Comparison of ENCODE assay signal across 9 cellular contexts in the genomic region with DNA sequence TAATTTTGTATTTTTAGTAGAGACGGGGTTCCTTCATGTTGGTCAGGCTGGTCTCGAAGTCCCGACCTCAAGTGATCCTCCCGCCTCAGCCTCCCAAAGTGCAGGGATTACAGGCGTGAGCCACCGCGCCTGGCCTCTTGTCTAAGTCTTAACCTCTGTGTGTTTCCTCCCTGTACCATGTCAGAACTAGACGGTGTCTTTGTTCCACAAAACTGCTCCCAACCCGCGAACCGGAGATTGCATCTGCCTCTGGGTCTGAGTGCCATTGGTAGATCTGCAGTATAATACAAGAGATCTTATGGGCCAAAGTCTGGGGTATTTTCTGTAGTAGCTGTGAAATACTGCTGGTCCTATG. TPM values are rescaled to one million over a fixed set of nuclear protein-coding genes. Genes with fewer than 3 reads are reported as not detected.
DNase-seq lines count a peak whose midpoint lies in the region; ATAC-seq and TF ChIP-seq lines count a peak whose summit lies in the region.
"Had no signal": no experiment of that assay in that cellular context is flagged by ENCODE, and none has a peak within 500 bp of the region (broad histone marks: within the 10 kb centered on the region; RNA-seq: fewer than 3 reads in every experiment).

No MANE protein-coding gene starts in this region.

- no peak for ATAC-seq in stimulated activated effector memory CD8-positive, alpha-beta T cell treated with anti-CD3 and anti-CD28 coated beads, Interleukin-12 subunit alpha, Interleukin-12 subunit beta, amount 100 ng/mL, for 72 hours

- H3K79me2 ChIP-seq in OCI-LY7 (ENCODE audit: insufficient read depth, low read depth, low read length), result peaks cover 26% of the 10 kb centered on the region

- TF ChIP-seq POLR2A in sigmoid colon (IDR thresholded peaks at IDR 0.05), result no peak

- no peak for TF ChIP-seq EP300 in sigmoid colon (IDR thresholded peaks at IDR 0.05)

- no peak overlapping the region for H3K27ac ChIP-seq in OCI-LY7 (ENCODE audit: low read depth, low read length, poor library complexity, severe bottlenecking)
- H3K27ac ChIP-seq in sigmoid colon, result no peak overlapping the region

- no TSS peak for BruUV-seq in OCI-LY7 (replicated peaks; lab: Mats Ljungman, UMichigan)

- peaks cover 15% of the 10 kb centered on the region for H3K36me3 Mint-ChIP-seq in activated CD4-positive, alpha-beta T cell treated with anti-CD3 and anti-CD28 coated beads, Interleukin-2, amount 10 ng/mL, durations not matched to agents 7 days and 5 days (ENCODE audit: low read depth)
- peaks cover 19% of the 10 kb centered on the region for H3K36me3 Mint-ChIP-seq in dendritic cell treated with granulocyte-macrophage colony-stimulating factor and Interleukin-4, amounts not matched to agents 40 ng/mL and 50 ng/mL, for 4 days (ENCODE audit: low read depth)
- peaks cover 20% of the 10 kb centered on the region for H3K36me3 Mint-ChIP-seq in stimulated activated effector memory CD8-positive, alpha-beta T cell treated with anti-CD3 and anti-CD28 coated beads, Interleukin-12 subunit alpha, Interleukin-12 subunit beta, amount 100 ng/mL, for 72 hours

- POLR2A ChIA-PET in activated CD4-positive, alpha-beta T cell treated with anti-CD3 and anti-CD28 coated beads, Interleukin-2, amount 10 ng/mL, durations not matched to agents 7 days and 5 days (lab: Charles Lee), result no interaction called here
- POLR2A ChIA-PET in OCI-LY7 (lab: Charles Lee), result no interaction called here

- H3K27ac Mint-ChIP-seq in activated CD4-positive, alpha-beta T cell treated with anti-CD3 and anti-CD28 coated beads, Interleukin-2, amount 10 ng/mL, durations not matched to agents 7 days and 5 days, result peak overlapping the region; percentile 93
- peak overlapping the region; percentile 98 for H3K27ac Mint-ChIP-seq in dendritic cell treated with granulocyte-macrophage colony-stimulating factor and Interleukin-4, amounts not matched to agents 40 ng/mL and 50 ng/mL, for 4 days
- H3K27ac Mint-ChIP-seq in stimulated activated effector memory CD8-positive, alpha-beta T cell treated with anti-CD3 and anti-CD28 coated beads, Interleukin-12 subunit alpha, Interleukin-12 subunit beta, amount 100 ng/mL, for 72 hours, result peak overlapping the region; percentile 99

- H3K27me3 Mint-ChIP-seq in activated CD4-positive, alpha-beta T cell treated with anti-CD3 and anti-CD28 coated beads, Interleukin-2, amount 10 ng/mL, durations not matched to agents 7 days and 5 days, result peaks cover 11% of the 10 kb centered on the region
- peaks cover 3% of the 10 kb centered on the region for H3K27me3 Mint-ChIP-seq in dendritic cell treated with granulocyte-macrophage colony-stimulating factor and Interleukin-4, amounts not matched to agents 40 ng/mL and 50 ng/mL, for 4 days

- peak overlapping the region; percentile 92 for H3K4me3 Mint-ChIP-seq in activated CD4-positive, alpha-beta T cell treated with anti-CD3 and anti-CD28 coated beads, Interleukin-2, amount 10 ng/mL, durations not matched to agents 7 days and 5 days
- peak overlapping the region; percentile 92 for H3K4me3 Mint-ChIP-seq in dendritic cell treated with granulocyte-macrophage colony-stimulating factor and Interleukin-4, amounts not matched to agents 40 ng/mL and 50 ng/mL, for 4 days
- peak overlapping the region; percentile 92 for H3K4me3 Mint-ChIP-seq in stimulated activated effector memory CD8-positive, alpha-beta T cell treated with anti-CD3 and anti-CD28 coated beads, Interleukin-12 subunit alpha, Interleukin-12 subunit beta, amount 100 ng/mL, for 72 hours

- no peak for DNase-seq in activated CD4-positive, alpha-beta T cell treated with anti-CD3 and anti-CD28 coated beads, Interleukin-2, amount 10 ng/mL, durations not matched to agents 7 days and 5 days
- no peak for DNase-seq in activated CD4-positive, alpha-beta T cell treated with anti-CD3 and anti-CD28 coated beads for 1 hour
- DNase-seq in OCI-LY7 (ENCODE audit: low spot score) (no peak), glomerular visceral epithelial cell (ENCODE audit: extremely low spot score) (no peak), sigmoid colon (no peak), NCI-H1930 (lab: John Stamatoyannopoulos, UW) (no peak)
- DNase-seq in stimulated activated effector memory CD8-positive, alpha-beta T cell treated with anti-CD3 and anti-CD28 coated beads, Interleukin-12 subunit alpha, Interleukin-12 subunit beta, amount 100 ng/mL, for 72 hours (ENCODE audit: low spot score in 2 of 2), result no peak

- H3K9me2 ChIP-seq in OCI-LY7 (ENCODE audit: insufficient read depth, low read length), result no peaks in the 10 kb centered on the region

- 93 to 97% methylated on average over 11 of the region's 11 CpGs for WGBS in sigmoid colon, 2 donors

- H3K4me2 ChIP-seq in OCI-LY7 (ENCODE audit: low read length), result peak overlapping the region; percentile 86

- intact Hi-C loops in OCI-LY7 (cut with micrococcal nuclease; ENCODE audit: unreplicated experiment) (loop anchor here (1.0 to 5.0 kb wide), 2 partner anchors 8 to 261 kb away; a partner anchor contains a TSS), sigmoid colon (cut with DNase I) (loop anchor here (5.0 kb wide), 1 partner anchor 51 kb away; a partner anchor contains a TSS)
- intact Hi-C loops in dendritic cell treated with granulocyte-macrophage colony-stimulating factor and Interleukin-4, amounts not matched to agents 40 ng/mL and 50 ng/mL, for 4 days (cut with micrococcal nuclease), result loop anchor here (5.0 kb wide), 1 partner anchor 124 kb away; no protein-coding TSS in a partner anchor

- H3K4me1 Mint-ChIP-seq in activated CD4-positive, alpha-beta T cell treated with anti-CD3 and anti-CD28 coated beads, Interleukin-2, amount 10 ng/mL, durations not matched to agents 7 days and 5 days, result peaks cover 17% of the 10 kb centered on the region
- peaks cover 17% of the 10 kb centered on the region for H3K4me1 Mint-ChIP-seq in dendritic cell treated with granulocyte-macrophage colony-stimulating factor and Interleukin-4, amounts not matched to agents 40 ng/mL and 50 ng/mL, for 4 days (ENCODE audit: low read depth)
- peaks cover 25% of the 10 kb centered on the region for H3K4me1 Mint-ChIP-seq in stimulated activated effector memory CD8-positive, alpha-beta T cell treated with anti-CD3 and anti-CD28 coated beads, Interleukin-12 subunit alpha, Interleukin-12 subunit beta, amount 100 ng/mL, for 72 hours

- no peak for TF ChIP-seq CTCF in OCI-LY7 (conservative IDR thresholded peaks at IDR 0.05; ENCODE audit: low read length)
- no peak for TF ChIP-seq CTCF in sigmoid colon (IDR thresholded peaks at IDR 0.05)

- no peaks in the 10 kb centered on the region for H3K27me3 ChIP-seq in sigmoid colon
- H3K27me3 ChIP-seq: body of pancreas had no signal

- H3K36me3 ChIP-seq in OCI-LY7 (ENCODE audit: insufficient read depth, low read length), result peaks cover 23% of the 10 kb centered on the region
- H3K36me3 ChIP-seq in sigmoid colon, result peaks cover 0 to 9% (median 0%) of the 10 kb centered on the region in 4 donors

- no peaks in the 10 kb centered on the region for H3K9me3 Mint-ChIP-seq in activated CD4-positive, alpha-beta T cell treated with anti-CD3 and anti-CD28 coated beads, Interleukin-2, amount 10 ng/mL, durations not matched to agents 7 days and 5 days
- no peaks in the 10 kb centered on the region for H3K9me3 Mint-ChIP-seq in dendritic cell treated with granulocyte-macrophage colony-stimulating factor and Interleukin-4, amounts not matched to agents 40 ng/mL and 50 ng/mL, for 4 days
- no peaks in the 10 kb centered on the region for H3K9me3 Mint-ChIP-seq in stimulated activated effector memory CD8-positive, alpha-beta T cell treated with anti-CD3 and anti-CD28 coated beads, Interleukin-12 subunit alpha, Interleukin-12 subunit beta, amount 100 ng/mL, for 72 hours

- H3K4me3 ChIP-seq in OCI-LY7 (ENCODE audit: low read depth, low read length, poor library complexity, severe bottlenecking) (peak overlapping the region; percentile 80), sigmoid colon (peak overlapping the region in 2 of 4 donors; percentile 93 to 98)

- H3K9me3 ChIP-seq in OCI-LY7 (ENCODE audit: low read length) (no peaks in the 10 kb centered on the region), sigmoid colon (no peaks in the 10 kb centered on the region)
- H3K9me3 ChIP-seq: body of pancreas had no signal

- no peaks in the 10 kb centered on the region for H4K20me1 ChIP-seq in OCI-LY7 (ENCODE audit: insufficient read depth, low read length)

- CTCF ChIA-PET in activated CD4-positive, alpha-beta T cell treated with anti-CD3 and anti-CD28 coated beads, Interleukin-2, amount 10 ng/mL, durations not matched to agents 7 days and 5 days (lab: Charles Lee), result no interaction called here
- CTCF ChIA-PET in OCI-LY7 (lab: Charles Lee; ENCODE audit: unreplicated experiment), result no interaction called here

- H3K4me1 ChIP-seq in OCI-LY7 (ENCODE audit: insufficient read depth, low read length, poor library complexity, severe bottlenecking), result peaks cover 13% of the 10 kb centered on the region
- H3K4me1 ChIP-seq in sigmoid colon, result peaks cover 0 to 17% (median 9%) of the 10 kb centered on the region in 4 donors

- H2AFZ ChIP-seq in OCI-LY7 (ENCODE audit: low read length), result no peak overlapping the region

RNA-seq across cellular contexts. Expression of a gene that starts 1.3 kb away (rescaled TPM):
- 10 to 100 TPM; 23.5 to 28.3 TPM for total RNA-seq in activated CD4-positive, alpha-beta T cell treated with anti-CD3 and anti-CD28 coated beads, Interleukin-2, amount 10 ng/mL, durations not matched to agents 7 days and 5 days
- total RNA-seq in OCI-LY7 (2014; rRNA removed; shearing (Covaris generic)), result 27.5 and 37.7 TPM in 2 replicates
- total RNA-seq in OCI-LY7 (2022), result 32.4 and 35.0 TPM in 2 replicates
- 10 to 100 TPM in 3 of 4 donors, 1 to 10 TPM in 1; 10.0 to 19.7 (median 15.5) TPM for total RNA-seq in sigmoid colon
- polyA plus RNA-seq in sigmoid colon, result 10 to 100 TPM; 11.0 to 15.7 (median 15.6) TPM

RNA-seq across cellular contexts. Expression of a gene that starts 8.6 kb away (rescaled TPM):
- 10 to 100 TPM; 15.3 to 19.7 TPM for total RNA-seq in activated CD4-positive, alpha-beta T cell treated with anti-CD3 and anti-CD28 coated beads, Interleukin-2, amount 10 ng/mL, durations not matched to agents 7 days and 5 days
- total RNA-seq in OCI-LY7 (2014; rRNA removed; shearing (Covaris generic)), result 9.7 and 12.7 TPM in 2 replicates
- total RNA-seq in OCI-LY7 (2022), result 14.0 and 17.9 TPM in 2 replicates
- 10 to 100 TPM in 3 of 4 donors, 1 to 10 TPM in 1; 9.5 to 16.9 (median 12.9) TPM for total RNA-seq in sigmoid colon
- polyA plus RNA-seq in sigmoid colon, result 1 to 10 TPM; 6.0 to 9.7 (median 9.3) TPM

RNA-seq across cellular contexts. Expression of a gene that starts 48.8 kb away (rescaled TPM):
- total RNA-seq in activated CD4-positive, alpha-beta T cell treated with anti-CD3 and anti-CD28 coated beads, Interleukin-2, amount 10 ng/mL, durations not matched to agents 7 days and 5 days, result 10 to 100 TPM; 30.1 to 30.9 TPM
- 37.6 and 56.6 TPM in 2 replicates for total RNA-seq in OCI-LY7 (2014; rRNA removed; shearing (Covaris generic))
- total RNA-seq in OCI-LY7 (2022) (50.5 and 58.5 TPM in 2 replicates), sigmoid colon (10 to 100 TPM; 32.3 to 36.6 (median 34.4) TPM)
- 10 to 100 TPM in 2 of 3 donors, 1 to 10 TPM in 1; 9.6 to 36.4 (median 12.0) TPM for polyA plus RNA-seq in sigmoid colon
